1 cellular context compared by ENCODE assay signal in genomic region chr11:118117790-118118601, GRCh38.
TF ChIP-seq lines count a peak whose summit lies in the region.

No MANE protein-coding gene starts in this region.

TF ChIP-seq in H1, 55 proteins besides CTCF, POLR2A, EP300 and RAD21:
- TF ChIP-seq CTBP2 (IDR thresholded peaks at IDR 0.05; ENCODE audit: borderline replicate concordance, insufficient read depth, insufficient read length, low read length), result no peak
- TF ChIP-seq TAF7 (optimal IDR thresholded peaks at IDR 0.05; ENCODE audit: borderline replicate concordance, low read depth, low read length), result no peak
- TF ChIP-seq SRF (IDR thresholded peaks at IDR 0.05; ENCODE audit: low read depth, low read length), result no peak
- TF ChIP-seq SUZ12 (IDR thresholded peaks at IDR 0.05; ENCODE audit: low read length), result no peak
- TF ChIP-seq BRCA1 (IDR thresholded peaks at IDR 0.05; ENCODE audit: low read depth, low read length), result no peak
- no peak for TF ChIP-seq MAX (IDR thresholded peaks at IDR 0.05)
- TF ChIP-seq SIN3A (conservative IDR thresholded peaks at IDR 0.05 in 1 of 2, IDR thresholded peaks at IDR 0.05 in 1 of 2; ENCODE audit: low read depth in 1 of 2, low read length in 2 of 2), result no peak
- no peak for TF ChIP-seq MAFK (IDR thresholded peaks at IDR 0.05; ENCODE audit: low read depth, low read length)
- no peak for TF ChIP-seq SP4 (IDR thresholded peaks at IDR 0.05; ENCODE audit: low read length)
- TF ChIP-seq SAP30 (IDR thresholded peaks at IDR 0.05; ENCODE audit: insufficient read depth, insufficient replicate concordance, low read length), result no peak
- TF ChIP-seq CREB1 (IDR thresholded peaks at IDR 0.05), result no peak
- TF ChIP-seq GABPA (IDR thresholded peaks at IDR 0.05; ENCODE audit: borderline replicate concordance, insufficient read depth, low read length), result no peak
- TF ChIP-seq KDM1A (IDR thresholded peaks at IDR 0.05; ENCODE audit: borderline replicate concordance, low read length), result no peak
